Comparison of ENCODE assay signal across 8 cellular contexts in the genomic region with DNA sequence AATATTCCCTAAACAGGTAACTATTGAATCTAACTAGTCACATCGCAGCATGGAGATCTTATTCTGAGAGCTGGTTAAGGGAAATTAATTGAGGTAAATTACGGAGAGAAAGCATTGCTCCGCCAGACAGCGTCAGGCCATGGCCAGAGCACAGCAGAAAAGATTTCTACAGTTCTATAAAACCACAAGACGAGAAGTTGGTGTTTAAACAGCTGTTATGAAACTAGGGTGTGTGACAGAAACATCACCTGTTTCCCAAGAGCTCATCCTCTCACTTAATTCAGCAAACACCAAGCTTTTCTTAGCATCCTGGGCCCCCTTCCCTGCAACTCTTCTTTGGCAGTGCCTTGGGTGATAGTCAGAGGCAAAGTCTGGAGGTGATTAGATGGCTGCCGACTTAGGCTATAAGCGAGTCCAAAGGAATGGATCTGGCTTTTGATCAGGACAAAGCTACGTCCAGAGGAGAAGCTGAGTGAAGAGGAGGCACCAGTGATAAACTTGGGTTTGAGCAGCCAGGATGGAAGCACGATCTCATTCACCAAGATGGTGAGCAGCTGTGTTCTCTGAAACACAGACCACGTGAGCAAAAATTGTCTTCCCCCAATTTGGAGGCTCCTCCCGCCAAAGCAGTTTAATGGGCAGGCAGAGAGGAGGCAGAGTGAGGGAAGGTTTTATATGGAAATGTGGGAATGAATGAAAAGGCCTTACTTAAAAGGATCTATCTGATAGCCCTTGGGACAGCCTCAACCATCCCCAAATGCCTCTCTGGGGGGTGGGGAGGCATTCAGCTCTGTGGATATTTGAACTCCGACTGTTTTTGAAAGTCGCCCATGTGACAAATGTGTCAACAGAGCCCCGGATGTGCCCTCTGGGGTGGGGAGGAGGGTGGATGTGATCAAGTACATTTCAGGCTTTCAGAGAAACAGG. TPM values are rescaled to one million over a fixed set of nuclear protein-coding genes. Genes with fewer than 3 reads are reported as not detected.
DNase-seq lines count a peak whose midpoint lies in the region; ATAC-seq and TF ChIP-seq lines count a peak whose summit lies in the region.

No MANE protein-coding gene starts in this region.

- H3K27ac Mint-ChIP-seq in WTC11: no peak overlapping the region
- H3K27ac Mint-ChIP-seq in effector memory CD8-positive, alpha-beta T cell: no peak overlapping the region

- H3K36me3 ChIP-seq in spleen: no peaks in the 10 kb centered on the region

- ATAC-seq in HG03342 (IDR thresholded peaks at IDR 0.05; ENCODE audit: unreplicated experiment) (peak; percentile 47), WTC11 (no peak)
- peak; percentile 45 for ATAC-seq in effector memory CD8-positive, alpha-beta T cell (replicated peaks)

- peaks cover 39% of the 10 kb centered on the region for H3K4me1 Mint-ChIP-seq in WTC11
- peaks cover 24 to 31% of the 10 kb centered on the region in 2 donors for H3K4me1 Mint-ChIP-seq in effector memory CD8-positive, alpha-beta T cell (ENCODE audit: low read depth in 2 of 2)

- DNase-seq in NCI-H2196 (lab: John Stamatoyannopoulos, UW; ENCODE audit: unreplicated experiment) (peak; percentile 19), NCI-H2196 treated with DMSO at 0.1 percent for 48 hours (lab: John Stamatoyannopoulos, UW; ENCODE audit: unreplicated experiment) (no peak), WTC11 (ENCODE audit: low spot score) (no peak), spleen (peak; percentile 95), iPS-NIHi7 (ENCODE audit: extremely low spot score) (no peak), cortex of kidney (lab: John Stamatoyannopoulos, UW) (no peak)
- peak; percentile 71 to 81 (median 78) for DNase-seq in effector memory CD8-positive, alpha-beta T cell

- TF ChIP-seq CTCF in WTC11 (IDR thresholded peaks at IDR 0.05) (no peak), spleen (IDR thresholded peaks at IDR 0.05 in 8 of 11, conservative IDR thresholded peaks at IDR 0.05 in 3 of 11) (no peak)

- peaks cover 1% of the 10 kb centered on the region; the same call in 1 of the 2 replicates for H3K36me3 Mint-ChIP-seq in WTC11
- H3K36me3 Mint-ChIP-seq in effector memory CD8-positive, alpha-beta T cell (ENCODE audit: insufficient read depth): peaks cover 35% of the 10 kb centered on the region

- intact Hi-C loops in spleen (cut with DNase I; ENCODE audit: low total_unique reads): loop anchor here (10.0 kb wide), 1 partner anchor 69 kb away; no protein-coding TSS in a partner anchor

- no peaks in the 10 kb centered on the region for H3K9me3 ChIP-seq in spleen

- no peak overlapping the region for H3K4me3 Mint-ChIP-seq in WTC11
- H3K4me3 Mint-ChIP-seq in effector memory CD8-positive, alpha-beta T cell: no peak overlapping the region

- H3K27me3 ChIP-seq in spleen (replicated peaks in 1 of 7): no peaks in the 10 kb centered on the region

- peak overlapping the region; percentile 90 to 98 (median 96) for H3K27ac ChIP-seq in spleen

- H3K27me3 Mint-ChIP-seq in WTC11 (ENCODE audit: low read depth): peaks cover 12% of the 10 kb centered on the region
- no peaks in the 10 kb centered on the region for H3K27me3 Mint-ChIP-seq in effector memory CD8-positive, alpha-beta T cell

- H3K9me3 Mint-ChIP-seq in WTC11: peaks cover 2% of the 10 kb centered on the region
- no peaks in the 10 kb centered on the region for H3K9me3 Mint-ChIP-seq in effector memory CD8-positive, alpha-beta T cell

- 27 to 42% (median 37%) methylated on average over 14 of the region's 14 CpGs for WGBS in spleen, 5 donors

- CTCF ChIA-PET in WTC11 (lab: Charles Lee): interaction anchor here (0.5 to 1.4 kb wide), 6 partner anchors 14 to 265 kb away, joined by 3 to 4 read pairs (median 4); no protein-coding TSS in a partner anchor

- POLR2A ChIA-PET in WTC11 (lab: Charles Lee): interaction anchor here (1.0 kb wide), 1 partner anchor 8 kb away, joined by 3 read pairs; no protein-coding TSS in a partner anchor

- H3K4me3 ChIP-seq in spleen: peak overlapping the region in 3 of 8 donors; percentile 5 to 53 (median 11)

- peaks cover 80 to 100% (median 97%) of the 10 kb centered on the region in 6 donors for H3K4me1 ChIP-seq in spleen

- TF ChIP-seq POLR2A in spleen (IDR thresholded peaks at IDR 0.05): no peak

TF ChIP-seq in WTC11, 78 proteins besides CTCF, POLR2A, EP300 and RAD21:
- TF ChIP-seq NR3C1 (CRISPR knock-in tag; conservative IDR thresholded peaks at IDR 0.05; ENCODE audit: low read depth): no peak
- no peak for TF ChIP-seq JAZF1 (CRISPR knock-in tag; IDR thresholded peaks at IDR 0.05)
- TF ChIP-seq, protein P1, sequence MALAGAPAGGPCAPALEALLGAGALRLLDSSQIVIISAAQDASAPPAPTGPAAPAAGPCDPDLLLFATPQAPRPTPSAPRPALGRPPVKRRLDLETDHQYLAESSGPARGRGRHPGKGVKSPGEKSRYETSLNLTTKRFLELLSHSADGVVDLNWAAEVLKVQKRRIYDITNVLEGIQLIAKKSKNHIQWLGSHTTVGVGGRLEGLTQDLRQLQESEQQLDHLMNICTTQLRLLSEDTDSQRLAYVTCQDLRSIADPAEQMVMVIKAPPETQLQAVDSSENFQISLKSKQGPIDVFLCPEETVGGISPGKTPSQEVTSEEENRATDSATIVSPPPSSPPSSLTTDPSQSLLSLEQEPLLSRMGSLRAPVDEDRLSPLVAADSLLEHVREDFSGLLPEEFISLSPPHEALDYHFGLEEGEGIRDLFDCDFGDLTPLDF (CRISPR knock-in tag; IDR thresholded peaks at IDR 0.05): no peak
- TF ChIP-seq GTF2I (CRISPR knock-in tag; conservative IDR thresholded peaks at IDR 0.05): no peak
- TF ChIP-seq, protein P2, sequence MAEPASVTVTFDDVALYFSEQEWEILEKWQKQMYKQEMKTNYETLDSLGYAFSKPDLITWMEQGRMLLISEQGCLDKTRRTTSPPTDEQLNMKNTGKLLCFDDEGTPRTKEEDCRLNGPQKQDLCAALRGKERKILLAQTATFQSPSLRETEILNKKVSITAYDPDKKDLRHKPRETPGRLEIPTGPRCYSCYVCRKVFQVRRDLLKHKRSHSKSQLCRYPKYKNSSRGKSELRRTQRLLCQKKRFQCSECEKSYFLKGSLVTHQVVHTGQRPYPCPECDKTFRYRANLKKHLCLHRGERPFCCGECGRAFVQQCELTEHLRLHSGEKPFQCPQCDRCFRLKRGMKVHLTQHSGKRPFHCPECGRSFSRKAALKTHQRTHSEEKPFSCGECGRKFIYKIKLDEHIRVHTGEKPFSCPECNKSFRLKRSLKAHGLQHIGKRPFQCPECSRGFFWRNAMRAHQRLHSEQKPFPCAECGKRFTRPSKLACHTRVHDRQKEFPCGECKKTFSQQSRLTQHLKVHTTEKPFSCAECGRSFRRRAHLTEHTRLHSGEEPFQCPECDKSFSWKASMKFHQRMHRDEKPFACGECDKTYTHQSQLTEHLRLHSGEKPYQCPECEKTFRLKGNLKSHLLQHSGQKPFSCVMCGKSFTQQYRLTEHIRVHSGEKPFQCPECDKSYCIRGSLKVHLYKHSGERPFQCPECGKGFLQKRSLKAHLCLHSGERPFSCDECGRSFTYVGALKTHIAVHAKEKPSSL (CRISPR knock-in tag; conservative IDR thresholded peaks at IDR 0.05): no peak
- TF ChIP-seq, protein P3, sequence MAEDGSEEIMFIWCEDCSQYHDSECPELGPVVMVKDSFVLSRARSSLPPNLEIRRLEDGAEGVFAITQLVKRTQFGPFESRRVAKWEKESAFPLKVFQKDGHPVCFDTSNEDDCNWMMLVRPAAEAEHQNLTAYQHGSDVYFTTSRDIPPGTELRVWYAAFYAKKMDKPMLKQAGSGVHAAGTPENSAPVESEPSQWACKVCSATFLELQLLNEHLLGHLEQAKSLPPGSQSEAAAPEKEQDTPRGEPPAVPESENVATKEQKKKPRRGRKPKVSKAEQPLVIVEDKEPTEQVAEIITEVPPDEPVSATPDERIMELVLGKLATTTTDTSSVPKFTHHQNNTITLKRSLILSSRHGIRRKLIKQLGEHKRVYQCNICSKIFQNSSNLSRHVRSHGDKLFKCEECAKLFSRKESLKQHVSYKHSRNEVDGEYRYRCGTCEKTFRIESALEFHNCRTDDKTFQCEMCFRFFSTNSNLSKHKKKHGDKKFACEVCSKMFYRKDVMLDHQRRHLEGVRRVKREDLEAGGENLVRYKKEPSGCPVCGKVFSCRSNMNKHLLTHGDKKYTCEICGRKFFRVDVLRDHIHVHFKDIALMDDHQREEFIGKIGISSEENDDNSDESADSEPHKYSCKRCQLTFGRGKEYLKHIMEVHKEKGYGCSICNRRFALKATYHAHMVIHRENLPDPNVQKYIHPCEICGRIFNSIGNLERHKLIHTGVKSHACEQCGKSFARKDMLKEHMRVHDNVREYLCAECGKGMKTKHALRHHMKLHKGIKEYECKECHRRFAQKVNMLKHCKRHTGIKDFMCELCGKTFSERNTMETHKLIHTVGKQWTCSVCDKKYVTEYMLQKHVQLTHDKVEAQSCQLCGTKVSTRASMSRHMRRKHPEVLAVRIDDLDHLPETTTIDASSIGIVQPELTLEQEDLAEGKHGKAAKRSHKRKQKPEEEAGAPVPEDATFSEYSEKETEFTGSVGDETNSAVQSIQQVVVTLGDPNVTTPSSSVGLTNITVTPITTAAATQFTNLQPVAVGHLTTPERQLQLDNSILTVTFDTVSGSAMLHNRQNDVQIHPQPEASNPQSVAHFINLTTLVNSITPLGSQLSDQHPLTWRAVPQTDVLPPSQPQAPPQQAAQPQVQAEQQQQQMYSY (CRISPR knock-in tag; IDR thresholded peaks at IDR 0.05): no peak
- TF ChIP-seq, protein P4, sequence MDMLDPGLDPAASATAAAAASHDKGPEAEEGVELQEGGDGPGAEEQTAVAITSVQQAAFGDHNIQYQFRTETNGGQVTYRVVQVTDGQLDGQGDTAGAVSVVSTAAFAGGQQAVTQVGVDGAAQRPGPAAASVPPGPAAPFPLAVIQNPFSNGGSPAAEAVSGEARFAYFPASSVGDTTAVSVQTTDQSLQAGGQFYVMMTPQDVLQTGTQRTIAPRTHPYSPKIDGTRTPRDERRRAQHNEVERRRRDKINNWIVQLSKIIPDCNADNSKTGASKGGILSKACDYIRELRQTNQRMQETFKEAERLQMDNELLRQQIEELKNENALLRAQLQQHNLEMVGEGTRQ (CRISPR knock-in tag; IDR thresholded peaks at IDR 0.05): peak; percentile 31; the same call in 1 of the 2 replicates
- no peak for TF ChIP-seq NFATC4 (CRISPR knock-in tag; IDR thresholded peaks at IDR 0.05)
- no peak for TF ChIP-seq RELA (CRISPR knock-in tag; IDR thresholded peaks at IDR 0.05; ENCODE audit: borderline replicate concordance)
- 0 out of 2 replicates have a peak, but pooled peaks have one; percentile 25 for TF ChIP-seq GABPB1 (CRISPR knock-in tag; IDR thresholded peaks at IDR 0.05)
- no peak for TF ChIP-seq TP53 (CRISPR knock-in tag; IDR thresholded peaks at IDR 0.05)
- TF ChIP-seq TEAD1 (CRISPR knock-in tag; IDR thresholded peaks at IDR 0.05): no peak

RNA-seq across cellular contexts. Expression of a gene that starts 57.8 kb away (rescaled TPM):
- total RNA-seq in WTC11 (2021): 15.1 to 27.3 TPM (median 15.6 TPM) in 3 replicates
- 10 to 100 TPM; 41.0 to 81.9 (median 51.7) TPM for total RNA-seq in spleen
- polyA plus RNA-seq in spleen: 10 to 100 TPM; 19.8 to 44.0 (median 31.8) TPM

Comparison
In these comparisons a context has a peak if more than half of its experiments do, and no peak if none do; other contexts are left out.
1. DNase-seq: peak in NCI-H2196 (single experiment), effector memory CD8-positive, alpha-beta T cell (3 of 3) and spleen (single experiment); none in NCI-H2196 treated with DMSO at 0.1 percent for 48 hours (single experiment), WTC11 (single experiment), iPS-NIHi7 (single experiment) and cortex of kidney (single experiment).